In the genomic region with DNA sequence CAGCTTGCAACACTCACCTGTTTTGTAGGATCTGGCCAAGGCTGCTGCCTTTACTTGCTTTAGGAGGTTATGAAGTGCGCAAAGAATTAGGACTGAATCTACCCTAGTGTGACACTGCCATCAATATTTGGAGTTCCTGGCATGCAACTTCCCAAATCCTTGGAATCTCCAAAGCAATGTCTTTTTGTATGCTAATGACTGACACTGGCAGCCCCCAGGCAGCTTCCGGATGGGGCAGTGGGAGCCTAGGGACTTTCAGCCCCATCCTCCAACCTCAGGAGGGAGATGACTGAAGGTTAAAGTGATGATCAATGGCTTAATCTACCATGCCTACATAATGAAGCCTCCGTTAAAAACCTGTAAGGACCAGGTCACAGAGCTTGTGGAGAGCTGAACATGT, we compare ENCODE assay signal across 21 cellular contexts. TPM values are rescaled to one million over a fixed set of nuclear protein-coding genes. Genes with fewer than 3 reads are reported as not detected.
DNase-seq lines count a peak whose midpoint lies in the region; ATAC-seq and TF ChIP-seq lines count a peak whose summit lies in the region.
"Had no signal": no experiment of that assay in that cellular context is flagged by ENCODE, and none has a peak within 500 bp of the region (broad histone marks: within the 10 kb centered on the region; RNA-seq: fewer than 3 reads in every experiment).

No MANE protein-coding gene starts in this region.

- H3K27me3 ChIP-seq in CD4-positive, CD25-positive, alpha-beta regulatory T cell (ENCODE audit: control insufficient read depth, insufficient read depth, low read length) = no peaks in the 10 kb centered on the region
- no peaks in the 10 kb centered on the region for H3K27me3 ChIP-seq in H9 (ENCODE audit: insufficient read depth, low read length)
- H3K27me3 ChIP-seq: cardiac muscle cell, gastroesophageal sphincter, pancreas, right lobe of liver had no signal

- no peak overlapping the region for H3K14ac ChIP-seq in H9 (ENCODE audit: insufficient read depth, low read length)

- H3K56ac ChIP-seq in H9 (ENCODE audit: insufficient read length, low read depth, low read length) = no peak overlapping the region

- peak overlapping the region; percentile 49 for H3K4me2 ChIP-seq in H9 (ENCODE audit: insufficient read depth, insufficient read length, low read length)

- no peak overlapping the region for H3T11ph ChIP-seq in H9 (ENCODE audit: low read length)

- no CpG with 5 or more reads among the region's 3 CpGs for WGBS in H9 (ENCODE audit: extremely low coverage, insufficient read length, low lambda C conversion rate)

- H3K23ac ChIP-seq in H9 (ENCODE audit: insufficient read length, low read depth, low read length) = no peak overlapping the region

- no peak overlapping the region for H3K4ac ChIP-seq in H9 (ENCODE audit: low read depth, low read length)

- H3K36me3 ChIP-seq in CD4-positive, CD25-positive, alpha-beta regulatory T cell (ENCODE audit: control insufficient read depth, insufficient read depth, low read length) = peaks cover 8% of the 10 kb centered on the region
- H3K36me3 ChIP-seq: pancreas, right lobe of liver had no signal

- no peak overlapping the region for H4K91ac ChIP-seq in H9 (ENCODE audit: insufficient read length, low read depth, low read length)

- no peak overlapping the region for H3K9ac ChIP-seq in H9 (ENCODE audit: extremely low read depth, insufficient read length, low read length)

- peaks cover 5% of the 10 kb centered on the region for H3K27me3 Mint-ChIP-seq in CD4-positive, CD25-positive, alpha-beta regulatory T cell
- no peaks in the 10 kb centered on the region; the same call in 1 of the 2 replicates for H3K27me3 Mint-ChIP-seq in H9 (ENCODE audit: low read depth)
- H3K27me3 Mint-ChIP-seq in activated naive CD8-positive, alpha-beta T cell treated with anti-CD3 and anti-CD28 coated beads for 36 hours = no peaks in the 10 kb centered on the region
- no peaks in the 10 kb centered on the region for H3K27me3 Mint-ChIP-seq in memory B cell

- H3K36me3 Mint-ChIP-seq in CD4-positive, CD25-positive, alpha-beta regulatory T cell = peaks cover 4% of the 10 kb centered on the region
- H3K36me3 Mint-ChIP-seq in H9 (ENCODE audit: insufficient read depth in 1 of 3, low read depth in 3 of 3) (peaks cover 57 to 73% (median 68%) of the 10 kb centered on the region in 3 experiments; a peak in 6 of 7 replicates), memory B cell (peaks cover 6% of the 10 kb centered on the region)
- peaks cover 65% of the 10 kb centered on the region for H3K36me3 Mint-ChIP-seq in activated naive CD8-positive, alpha-beta T cell treated with anti-CD3 and anti-CD28 coated beads for 36 hours

- H3K18ac ChIP-seq in H9 (ENCODE audit: insufficient read length, low read depth, low read length) = no peak overlapping the region

- peak overlapping the region in 2 of 3 donors; percentile 44 to 84 for H3K27ac Mint-ChIP-seq in CD4-positive, CD25-positive, alpha-beta regulatory T cell
- H3K27ac Mint-ChIP-seq in H9 (peak overlapping the region; percentile 71 to 96 (median 81); a peak in 6 of 7 replicates), memory B cell (peak overlapping the region; percentile 24)
- peak overlapping the region; percentile 54 for H3K27ac Mint-ChIP-seq in activated naive CD8-positive, alpha-beta T cell treated with anti-CD3 and anti-CD28 coated beads for 36 hours
- H3K27ac Mint-ChIP-seq: T-helper 1 cell treated with Interleukin-12 subunit alpha and Interleukin-12 subunit beta and Interleukin-4 antibody, amounts not matched to agents 30 μg/mL and 1 μg/mL, for 36 hours had no signal

- H3K79me2 ChIP-seq in H9 (ENCODE audit: insufficient read depth, low read length) = peaks cover 55% of the 10 kb centered on the region

- H2AFZ ChIP-seq in H9 (ENCODE audit: low read length) = no peak overlapping the region

- peaks cover 13% of the 10 kb centered on the region for H3K23me2 ChIP-seq in H9 (ENCODE audit: insufficient read length, low read depth, low read length, poor library complexity, severe bottlenecking)

- no peak overlapping the region for H2BK120ac ChIP-seq in H9 (ENCODE audit: low read depth, low read length, poor library complexity, severe bottlenecking)

- POLR2A ChIA-PET in HEK293T (lab: Yijun Ruan, JAX) = no interaction called here

- H3K4me3 Mint-ChIP-seq in CD4-positive, CD25-positive, alpha-beta regulatory T cell = peak overlapping the region in 1 of 4 donors; percentile 80
- peak overlapping the region; percentile 54 to 84 for H3K4me3 Mint-ChIP-seq in H9
- no peak overlapping the region for H3K4me3 Mint-ChIP-seq in activated naive CD8-positive, alpha-beta T cell treated with anti-CD3 and anti-CD28 coated beads for 36 hours
- no peak overlapping the region for H3K4me3 Mint-ChIP-seq in memory B cell
- H3K4me3 Mint-ChIP-seq: T-helper 1 cell treated with Interleukin-12 subunit alpha and Interleukin-12 subunit beta and Interleukin-4 antibody, amounts not matched to agents 30 μg/mL and 1 μg/mL, for 36 hours had no signal

- no peak overlapping the region for H3K4me3 ChIP-seq in CD4-positive, CD25-positive, alpha-beta regulatory T cell (ENCODE audit: low read depth, low read length)
- H3K4me3 ChIP-seq: cardiac muscle cell, gastroesophageal sphincter, lower lobe of right lung, pancreas, right lobe of liver had no signal

- CTCF ChIA-PET in HEK293T (lab: Yijun Ruan, JAX) = no interaction called here

- no peak overlapping the region for H2AK5ac ChIP-seq in H9 (ENCODE audit: insufficient read length, low read length)

- no peak overlapping the region for H2BK5ac ChIP-seq in H9 (ENCODE audit: insufficient read length, low read length)

- no peak overlapping the region for H2BK12ac ChIP-seq in H9 (ENCODE audit: insufficient read length, low read depth, low read length)

- H3K9me3 Mint-ChIP-seq in CD4-positive, CD25-positive, alpha-beta regulatory T cell = no peaks in the 10 kb centered on the region
- H3K9me3 Mint-ChIP-seq in H9 (no peaks in the 10 kb centered on the region; a peak in 1 of 5 replicates), memory B cell (no peaks in the 10 kb centered on the region)
- no peaks in the 10 kb centered on the region for H3K9me3 Mint-ChIP-seq in activated naive CD8-positive, alpha-beta T cell treated with anti-CD3 and anti-CD28 coated beads for 36 hours
- H3K9me3 Mint-ChIP-seq: T-helper 1 cell treated with Interleukin-12 subunit alpha and Interleukin-12 subunit beta and Interleukin-4 antibody, amounts not matched to agents 30 μg/mL and 1 μg/mL, for 36 hours; type B pancreatic cell had no signal

- H3K79me1 ChIP-seq in H9 (ENCODE audit: insufficient read depth, low read depth, low read length, poor library complexity, severe bottlenecking) = no peaks in the 10 kb centered on the region

- H3K4me1 ChIP-seq in CD4-positive, CD25-positive, alpha-beta regulatory T cell (ENCODE audit: control insufficient read depth, insufficient read depth, low read length, poor library complexity, severe bottlenecking) = peaks cover 28% of the 10 kb centered on the region
- H3K4me1 ChIP-seq in H9 (ENCODE audit: insufficient read depth, low read length) = peaks cover 27% of the 10 kb centered on the region; the same call in 1 of the 2 replicates

- peaks cover 1% of the 10 kb centered on the region for H4K20me1 ChIP-seq in H9 (ENCODE audit: control insufficient read depth, insufficient read depth, insufficient read length)

- no peak overlapping the region for H4K8ac ChIP-seq in H9 (replicated peaks; ENCODE audit: insufficient read length, low read depth, low read length)

- no peak overlapping the region for H3K27ac ChIP-seq in CD4-positive, CD25-positive, alpha-beta regulatory T cell (ENCODE audit: insufficient read depth, low read length, poor library complexity, severe bottlenecking)
- H3K27ac ChIP-seq in H9 (ENCODE audit: insufficient read length, low read depth, low read length) = peak overlapping the region; percentile 44
- H3K27ac ChIP-seq: cardiac muscle cell, gastroesophageal sphincter, lower lobe of right lung, pancreas, right lobe of liver had no signal

- H2BK15ac ChIP-seq in H9 (ENCODE audit: low read depth, low read length) = no peak overlapping the region

- no peak for ATAC-seq in CD4-positive, CD25-positive, alpha-beta regulatory T cell (ENCODE audit: low read depth in 2 of 2)
- ATAC-seq in memory B cell (ENCODE audit: low read depth) (no peak), HG03442 (IDR thresholded peaks at IDR 0.05; ENCODE audit: unreplicated experiment) (no peak)
- ATAC-seq: gastroesophageal sphincter, HepG2, lower lobe of right lung, pancreas, right lobe of liver had no signal

- no peaks in the 10 kb centered on the region for H3K9me3 ChIP-seq in CD4-positive, CD25-positive, alpha-beta regulatory T cell (ENCODE audit: control insufficient read depth in 2 of 2, low read length in 2 of 2)
- no peaks in the 10 kb centered on the region for H3K9me3 ChIP-seq in H9 (ENCODE audit: control insufficient read depth, low read depth, low read length)
- H3K9me3 ChIP-seq: gastroesophageal sphincter, lower lobe of right lung, pancreas, right lobe of liver had no signal

- no peak overlapping the region for H4K5ac ChIP-seq in H9 (ENCODE audit: insufficient read length, low read depth, low read length)

- TF ChIP-seq CTCF in H9 (conservative IDR thresholded peaks at IDR 0.05) = no peak

- DNase-seq in CD4-positive, CD25-positive, alpha-beta regulatory T cell = no peak
- DNase-seq in H9 (peak; percentile 79), memory B cell (ENCODE audit: low spot score in 2 of 2) (no peak), HEK293T (ENCODE audit: extremely low spot score) (no peak), NCI-H2029 (lab: John Stamatoyannopoulos, UW) (no peak)
- DNase-seq in activated naive CD8-positive, alpha-beta T cell treated with anti-CD3 and anti-CD28 coated beads for 36 hours = no peak
- DNase-seq in activated CD8-positive, alpha-beta memory T cell treated with anti-CD3 and anti-CD28 coated beads for 24 hours = no peak
- DNase-seq: amniotic stem cell; lower lobe of right lung; NCI-H1436 treated with DMSO at 0.1 percent for 48 hours; NCI-H2171 treated with DMSO at 0.1 percent for 48 hours; NCI-H69; pancreas; right lobe of liver; stimulated activated naive CD4-positive, alpha-beta T cell treated with Interleukin-2 at 50 U/mL for 16 hours had no signal

- no peak overlapping the region for H2BK20ac ChIP-seq in H9 (ENCODE audit: low read depth, low read length, poor library complexity, severe bottlenecking)

- peaks cover 0 to 52% (median 40%) of the 10 kb centered on the region in 4 donors for H3K4me1 Mint-ChIP-seq in CD4-positive, CD25-positive, alpha-beta regulatory T cell
- peaks cover 58 to 67% of the 10 kb centered on the region in 2 experiments for H3K4me1 Mint-ChIP-seq in H9
- peaks cover 53% of the 10 kb centered on the region for H3K4me1 Mint-ChIP-seq in activated naive CD8-positive, alpha-beta T cell treated with anti-CD3 and anti-CD28 coated beads for 36 hours
- peaks cover 46% of the 10 kb centered on the region for H3K4me1 Mint-ChIP-seq in memory B cell

TF ChIP-seq in HEK293T, 16 proteins besides CTCF, POLR2A, EP300 and RAD21:
- TF ChIP-seq CTBP1 (IDR thresholded peaks at IDR 0.05; ENCODE audit: borderline replicate concordance) = no peak
- TF ChIP-seq L3MBTL2 (conservative IDR thresholded peaks at IDR 0.05) = no peak
- no peak for TF ChIP-seq NFRKB (IDR thresholded peaks at IDR 0.05)
- TF ChIP-seq ELF4 (IDR thresholded peaks at IDR 0.05) = no peak

RNA-seq across cellular contexts. Expression of gene RCC2, which starts 5.5 kb away (rescaled TPM):
- total RNA-seq in CD4-positive, CD25-positive, alpha-beta regulatory T cell = 36.0 TPM
- polyA plus RNA-seq in CD4-positive, CD25-positive, alpha-beta regulatory T cell = 10 to 100 TPM; 13.1 to 19.4 (median 16.1) TPM
- total RNA-seq in H9 (2021) = 473 and 474 TPM in 2 replicates
- 100 to 1,000 TPM; 192 to 196 TPM for total RNA-seq in activated naive CD8-positive, alpha-beta T cell treated with anti-CD3 and anti-CD28 coated beads for 36 hours

Comparison
In these comparisons a context has a peak if more than half of its experiments do, and no peak if none do; other contexts are left out.
1. H3K27ac Mint-ChIP-seq: peak in every context shown above with its lines; median percentile 81 in H9; 64 in CD4-positive, CD25-positive, alpha-beta regulatory T cell; 54 in activated naive CD8-positive, alpha-beta T cell treated with anti-CD3 and anti-CD28 coated beads for 36 hours; 24 in memory B cell.
2. H3K4me3 Mint-ChIP-seq: peak in H9 (2 of 2); none in activated naive CD8-positive, alpha-beta T cell treated with anti-CD3 and anti-CD28 coated beads for 36 hours (single experiment) and memory B cell (single experiment).